27 cellular contexts compared by ENCODE assay signal in the genomic region with DNA sequence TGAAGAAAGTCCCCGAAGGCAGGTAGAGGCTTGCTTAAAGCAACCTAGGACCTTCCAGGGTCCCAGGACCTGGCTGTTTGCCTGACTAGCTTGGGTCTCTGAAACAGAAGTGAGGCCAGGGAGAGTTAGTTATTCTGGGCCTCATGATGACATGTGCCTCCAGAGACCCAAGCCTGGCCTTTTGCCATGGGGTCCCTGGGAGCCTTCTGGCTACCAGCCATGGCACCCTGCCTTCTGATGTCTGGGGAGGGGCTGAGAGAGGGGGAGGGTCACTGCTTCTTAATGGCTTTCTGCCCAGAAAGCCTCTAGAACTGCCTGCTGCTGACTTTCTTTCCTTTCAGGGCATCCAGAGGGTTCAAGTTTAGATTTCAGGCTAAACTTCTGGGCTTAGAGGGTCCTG.
"Had no signal": no experiment of that assay in that cellular context is flagged by ENCODE, and none has a peak within 500 bp of the region (broad histone marks: within the 10 kb centered on the region; RNA-seq: fewer than 3 reads in every experiment).

No MANE protein-coding gene starts in this region.

- H3K27ac ChIP-seq: ascending aorta, Peyer's patch, RWPE1, SJCRH30, SK-N-MC had no signal

- H3K4me3 ChIP-seq: Peyer's patch, SK-N-MC had no signal

- H3K4me1 ChIP-seq: ascending aorta, Peyer's patch had no signal

- ATAC-seq: activated CD8-positive, alpha-beta T cell treated with anti-CD3 and anti-CD28 coated beads for 36 hours; activated T-cell treated with anti-CD3 and anti-CD28 coated beads, Interleukin-2, amount 50 U/mL, for 72 hours; activated T-helper 17 cell treated with anti-CD3 and anti-CD28 coated beads, Interleukin-2, amount 50 U/mL, for 72 hours had no signal

- H3K27me3 ChIP-seq: ascending aorta, Peyer's patch, SJCRH30 had no signal

- H3K36me3 ChIP-seq: ascending aorta, Peyer's patch, SJCRH30 had no signal

- DNase-seq: activated CD4-positive, alpha-beta T cell treated with anti-CD3 and anti-CD28 coated beads, Interleukin-2, amount 10 ng/mL, durations not matched to agents 24 days and 14 days; activated CD4-positive, alpha-beta T cell treated with anti-CD3 and anti-CD28 coated beads, Interleukin-2, amount 50 U/mL, for 4 hours; activated CD8-positive, alpha-beta T cell treated with anti-CD3 and anti-CD28 coated beads for 36 hours; activated gamma-delta T cell; activated naive CD4-positive, alpha-beta T cell treated with Interleukin-2 at 50 U/mL for 16 hours; activated naive CD8-positive, alpha-beta T cell treated with anti-CD3 and anti-CD28 coated beads, Interleukin-2, amount 10 ng/mL, durations not matched to agents 7 days and 5 days; activated T-cell treated with anti-CD3 and anti-CD28 coated beads, Interleukin-2, amount 50 U/mL, for 1 hour; activated T-cell treated with anti-CD3 and anti-CD28 coated beads, Interleukin-2, amount 50 U/mL, for 72 hours; caudate nucleus; cerebellar nuclear complex; Karpas-422; NCI-H1105 treated with DMSO at 0.1 percent for 48 hours; NCI-H1436; NCI-H1694; NCI-H1930; NCI-H2081 treated with DMSO at 0.1 percent for 48 hours; NCI-H226; NCI-H446 treated with DMSO at 0.1 percent for 48 hours; NCI-H524 treated with DMSO at 0.1 percent for 48 hours; Peyer's patch; SHP77; SJCRH30 had no signal

- H3K27me3 Mint-ChIP-seq: activated naive CD4-positive, alpha-beta T cell treated with anti-CD3 and anti-CD28 coated beads, Interleukin-2, amount 50 U/mL, for 24 hours had no signal

- H3K27ac Mint-ChIP-seq: activated CD4-positive, alpha-beta T cell treated with anti-CD3 and anti-CD28 coated beads, Interleukin-2, amount 10 ng/mL, durations not matched to agents 24 days and 14 days; activated CD8-positive, alpha-beta T cell treated with anti-CD3 and anti-CD28 coated beads for 36 hours; activated naive CD4-positive, alpha-beta T cell treated with anti-CD3 and anti-CD28 coated beads, Interleukin-2, amount 50 U/mL, for 24 hours; activated naive CD8-positive, alpha-beta T cell treated with anti-CD3 and anti-CD28 coated beads, Interleukin-2, amount 10 ng/mL, durations not matched to agents 7 days and 5 days; activated T-cell treated with anti-CD3 and anti-CD28 coated beads, Interleukin-2, amount 50 U/mL, for 72 hours; activated T-helper 17 cell treated with anti-CD3 and anti-CD28 coated beads, Interleukin-2, amount 50 U/mL, for 72 hours had no signal

- H3K4me3 Mint-ChIP-seq: activated CD4-positive, alpha-beta T cell treated with anti-CD3 and anti-CD28 coated beads, Interleukin-2, amount 10 ng/mL, durations not matched to agents 24 days and 14 days; activated CD8-positive, alpha-beta T cell treated with anti-CD3 and anti-CD28 coated beads for 36 hours; activated naive CD4-positive, alpha-beta T cell treated with anti-CD3 and anti-CD28 coated beads, Interleukin-2, amount 50 U/mL, for 24 hours; activated naive CD8-positive, alpha-beta T cell treated with anti-CD3 and anti-CD28 coated beads, Interleukin-2, amount 10 ng/mL, durations not matched to agents 7 days and 5 days; activated T-cell treated with anti-CD3 and anti-CD28 coated beads, Interleukin-2, amount 50 U/mL, for 72 hours; activated T-helper 17 cell treated with anti-CD3 and anti-CD28 coated beads, Interleukin-2, amount 50 U/mL, for 72 hours had no signal

- H3K9me3 Mint-ChIP-seq: activated CD4-positive, alpha-beta T cell treated with anti-CD3 and anti-CD28 coated beads, Interleukin-2, amount 10 ng/mL, durations not matched to agents 24 days and 14 days; activated CD8-positive, alpha-beta T cell treated with anti-CD3 and anti-CD28 coated beads for 36 hours; activated naive CD4-positive, alpha-beta T cell treated with anti-CD3 and anti-CD28 coated beads, Interleukin-2, amount 50 U/mL, for 24 hours; activated naive CD8-positive, alpha-beta T cell treated with anti-CD3 and anti-CD28 coated beads, Interleukin-2, amount 10 ng/mL, durations not matched to agents 7 days and 5 days; activated T-cell treated with anti-CD3 and anti-CD28 coated beads, Interleukin-2, amount 50 U/mL, for 72 hours; activated T-helper 17 cell treated with anti-CD3 and anti-CD28 coated beads, Interleukin-2, amount 50 U/mL, for 72 hours had no signal

- H3K36me3 Mint-ChIP-seq: activated naive CD4-positive, alpha-beta T cell treated with anti-CD3 and anti-CD28 coated beads, Interleukin-2, amount 50 U/mL, for 24 hours; activated naive CD8-positive, alpha-beta T cell treated with anti-CD3 and anti-CD28 coated beads, Interleukin-2, amount 10 ng/mL, durations not matched to agents 7 days and 5 days had no signal

- H3K4me1 Mint-ChIP-seq: activated CD4-positive, alpha-beta T cell treated with anti-CD3 and anti-CD28 coated beads, Interleukin-2, amount 10 ng/mL, durations not matched to agents 24 days and 14 days; activated naive CD4-positive, alpha-beta T cell treated with anti-CD3 and anti-CD28 coated beads, Interleukin-2, amount 50 U/mL, for 24 hours; activated naive CD8-positive, alpha-beta T cell treated with anti-CD3 and anti-CD28 coated beads, Interleukin-2, amount 10 ng/mL, durations not matched to agents 7 days and 5 days; activated T-helper 17 cell treated with anti-CD3 and anti-CD28 coated beads, Interleukin-2, amount 50 U/mL, for 72 hours had no signal

- H3K9me3 ChIP-seq: ascending aorta, Peyer's patch, SJCRH30 had no signal
